ENCODE assay signal across 19 cellular contexts in genomic region chr5:44835693-44836092, GRCh38. TPM values are rescaled to one million over a fixed set of nuclear protein-coding genes. Genes with fewer than 3 reads are reported as not detected.
DNase-seq lines count a peak whose midpoint lies in the region; ATAC-seq and TF ChIP-seq lines count a peak whose summit lies in the region.
"Had no signal": no experiment of that assay in that cellular context is flagged by ENCODE, and none has a peak within 500 bp of the region (broad histone marks: within the 10 kb centered on the region; RNA-seq: fewer than 3 reads in every experiment).

No MANE protein-coding gene starts in this region.

- peak overlapping the region in 34 of 59 donors; percentile 2 to 89 (median 52) for H3K27ac ChIP-seq in dorsolateral prefrontal cortex
- H3K27ac ChIP-seq: 22Rv1, A549, C4-2B, GM23248 had no signal

- no peaks in the 10 kb centered on the region for H3K27me3 ChIP-seq in dorsolateral prefrontal cortex

- ATAC-seq in stimulated activated memory B cell treated with anti-CD40 and anti-IgM and Interleukin-4, amounts not matched to agents 10 μg/mL and 1 μg/mL and 100 μg/mL, for 72 hours: peak; percentile 20
- ATAC-seq: A549, HepG2 had no signal

- no peak overlapping the region for H3K4me3 ChIP-seq in dorsolateral prefrontal cortex
- H3K4me3 ChIP-seq: A549, GM23248 had no signal

- no peak overlapping the region for H3K4me3 Mint-ChIP-seq in stimulated activated memory B cell treated with anti-CD40 and anti-IgM and Interleukin-4, amounts not matched to agents 10 μg/mL and 1 μg/mL and 100 μg/mL, for 72 hours
- H3K4me3 Mint-ChIP-seq: CD4-positive, alpha-beta T cell; IgD-negative memory B cell had no signal

- H3K27me3 Mint-ChIP-seq in stimulated activated memory B cell treated with anti-CD40 and anti-IgM and Interleukin-4, amounts not matched to agents 10 μg/mL and 1 μg/mL and 100 μg/mL, for 72 hours: no peaks in the 10 kb centered on the region
- H3K27me3 Mint-ChIP-seq: CD4-positive, alpha-beta T cell; IgD-negative memory B cell had no signal

- intact Hi-C loops in dorsolateral prefrontal cortex (cut with DNase I): no loop called here

- H3K9me3 Mint-ChIP-seq in stimulated activated memory B cell treated with anti-CD40 and anti-IgM and Interleukin-4, amounts not matched to agents 10 μg/mL and 1 μg/mL and 100 μg/mL, for 72 hours: peaks cover 9% of the 10 kb centered on the region

- no peak overlapping the region for H3K27ac Mint-ChIP-seq in stimulated activated memory B cell treated with anti-CD40 and anti-IgM and Interleukin-4, amounts not matched to agents 10 μg/mL and 1 μg/mL and 100 μg/mL, for 72 hours
- H3K27ac Mint-ChIP-seq: CD4-positive, alpha-beta T cell; IgD-negative memory B cell had no signal

- DNase-seq in NK-92 treated with Interleukin-12 subunit alpha and Interleukin-12 subunit beta, amount 100 ng/mL, for 24 hours (lab: John Stamatoyannopoulos, UW): peak; percentile 1
- DNase-seq in NK-92 (lab: John Stamatoyannopoulos, UW; ENCODE audit: unreplicated experiment): no peak
- DNase-seq in dorsolateral prefrontal cortex: no peak
- DNase-seq in foreskin melanocyte: no peak
- DNase-seq in NCI-H748 (lab: John Stamatoyannopoulos, UW; ENCODE audit: unreplicated experiment): no peak
- DNase-seq in NCI-H1930 (lab: John Stamatoyannopoulos, UW): no peak
- DNase-seq: AML-193; Caco-2; CD4-positive, alpha-beta T cell; DMS79; GDM1; GM23248; HCEC 1CT had no signal

- TF ChIP-seq CTCF in dorsolateral prefrontal cortex (IDR thresholded peaks at IDR 0.05 in 54 of 56, conservative IDR thresholded peaks at IDR 0.05 in 2 of 56; ENCODE audit: low read depth in 1 of 56, partially characterized antibody in 56 of 56): no peak

- H3K36me3 Mint-ChIP-seq in stimulated activated memory B cell treated with anti-CD40 and anti-IgM and Interleukin-4, amounts not matched to agents 10 μg/mL and 1 μg/mL and 100 μg/mL, for 72 hours: peaks cover 36% of the 10 kb centered on the region

- H3K4me1 Mint-ChIP-seq in stimulated activated memory B cell treated with anti-CD40 and anti-IgM and Interleukin-4, amounts not matched to agents 10 μg/mL and 1 μg/mL and 100 μg/mL, for 72 hours: no peaks in the 10 kb centered on the region

RNA-seq across cellular contexts. Expression of gene MRPS30, which starts 26.9 kb away (rescaled TPM):
- 100 to 1,000 TPM in 45 of 120 experiments, 10 to 100 TPM in 75; 57.1 to 133 (median 95.9) TPM for total RNA-seq in dorsolateral prefrontal cortex
